21 cellular contexts compared by ENCODE assay signal in genomic region chr20:15063077-15063476, GRCh38.
"Had no signal": no experiment of that assay in that cellular context is flagged by ENCODE, and none has a peak within 500 bp of the region (broad histone marks: within the 10 kb centered on the region; RNA-seq: fewer than 3 reads in every experiment).

No MANE protein-coding gene starts in this region.

- H3K36me3 ChIP-seq: adrenal gland, colonic mucosa, gastrocnemius medialis, neutrophil, prostate gland, tibial nerve had no signal

- H3K27ac ChIP-seq: adrenal gland, body of pancreas, colonic mucosa, gastrocnemius medialis, neutrophil, prostate gland, tibial nerve, VCaP had no signal

- H3K4me1 ChIP-seq: adrenal gland, body of pancreas, colonic mucosa, gastrocnemius medialis, prostate gland, tibial nerve had no signal

- H3K9me3 ChIP-seq: adrenal gland, body of pancreas, colonic mucosa, gastrocnemius medialis, neutrophil, prostate gland, tibial nerve had no signal

- DNase-seq: activated CD4-positive, alpha-beta T cell treated with anti-CD3 and anti-CD28 coated beads for 48 hours; activated CD4-positive, alpha-beta T cell treated with anti-CD3 and anti-CD28 coated beads, Interleukin-2, amount 50 U/mL, for 48 hours; activated CD8-positive, alpha-beta memory T cell treated with anti-CD3 and anti-CD28 coated beads for 24 hours; activated effector memory CD4-positive, alpha-beta T cell treated with Interleukin-2 at 50 U/mL for 16 hours; activated naive CD4-positive, alpha-beta T cell treated with Interleukin-2 at 50 U/mL for 16 hours; adrenal gland; aorta; body of pancreas; colonic mucosa; effector memory CD4-positive, alpha-beta T cell; gastrocnemius medialis; glutamatergic neuron; left ventricle myocardium superior; nephron progenitor cell; stimulated activated CD4-positive, alpha-beta T cell treated with anti-CD3 and anti-CD28 coated beads, Interleukin-2, amount 100 ng/mL, for 48 hours; stimulated activated naive CD4-positive, alpha-beta T cell treated with Interleukin-2 at 50 U/mL for 16 hours; T-helper 9 cell had no signal

- ATAC-seq: body of pancreas, gastrocnemius medialis, left ventricle myocardium superior had no signal

- H3K27me3 ChIP-seq: adrenal gland, body of pancreas, colonic mucosa, gastrocnemius medialis, neutrophil, tibial nerve had no signal

- H3K4me3 ChIP-seq: adrenal gland, body of pancreas, colonic mucosa, gastrocnemius medialis, prostate gland, tibial nerve had no signal
